ENCODE assay signal across 10 cellular contexts in genomic region chr16:52545157-52545543, GRCh38. TPM values are rescaled to one million over a fixed set of nuclear protein-coding genes. Genes with fewer than 3 reads are reported as not detected.
DNase-seq lines count a peak whose midpoint lies in the region; ATAC-seq and TF ChIP-seq lines count a peak whose summit lies in the region.
"Had no signal": no experiment of that assay in that cellular context is flagged by ENCODE, and none has a peak within 500 bp of the region (broad histone marks: within the 10 kb centered on the region; RNA-seq: fewer than 3 reads in every experiment).

No MANE protein-coding gene starts in this region.

- intact Hi-C loops in prostate gland (cut with DNase I) = no loop called here
- intact Hi-C loops in activated CD4-positive, alpha-beta T cell treated with anti-CD3 and anti-CD28 coated beads, Interleukin-2, amount 10 ng/mL, durations not matched to agents 24 days and 14 days (cut with micrococcal nuclease) = no loop called here
- intact Hi-C loops in posterior cingulate gyrus (cut with DNase I) = loop anchor here (10.0 kb wide), 1 partner anchor 80 kb away; no protein-coding TSS in a partner anchor

- no peak for ATAC-seq in GM18519 (IDR thresholded peaks at IDR 0.05; ENCODE audit: low FRiP score, unreplicated experiment)

- H3K4me3 Mint-ChIP-seq in activated CD4-positive, alpha-beta T cell treated with anti-CD3 and anti-CD28 coated beads, Interleukin-2, amount 10 ng/mL, durations not matched to agents 24 days and 14 days = no peak overlapping the region

- no peaks in the 10 kb centered on the region for H3K9me3 Mint-ChIP-seq in activated CD4-positive, alpha-beta T cell treated with anti-CD3 and anti-CD28 coated beads, Interleukin-2, amount 10 ng/mL, durations not matched to agents 24 days and 14 days

- H3K4me3 ChIP-seq in NT2/D1 (ENCODE audit: insufficient read length, low read depth) (peak overlapping the region; percentile 77), prostate gland (peak overlapping the region; percentile 34 to 49), brain microvascular endothelial cell (ENCODE audit: low read depth, low read length) (no peak overlapping the region)
- H3K4me3 ChIP-seq: SK-N-MC had no signal

- H3K27ac Mint-ChIP-seq in activated CD4-positive, alpha-beta T cell treated with anti-CD3 and anti-CD28 coated beads, Interleukin-2, amount 10 ng/mL, durations not matched to agents 24 days and 14 days = no peak overlapping the region

- no peak for TF ChIP-seq CTCF in prostate gland (IDR thresholded peaks at IDR 0.05)
- TF ChIP-seq CTCF in brain microvascular endothelial cell (IDR thresholded peaks at IDR 0.05; ENCODE audit: low read depth, low read length, missing control alignments) = no peak

- no peaks in the 10 kb centered on the region for H3K36me3 Mint-ChIP-seq in activated CD4-positive, alpha-beta T cell treated with anti-CD3 and anti-CD28 coated beads, Interleukin-2, amount 10 ng/mL, durations not matched to agents 24 days and 14 days (ENCODE audit: low read depth)

- peak overlapping the region; percentile 84 for H3K9ac ChIP-seq in NT2/D1 (ENCODE audit: insufficient read length, low read depth)

- peak; percentile 28 for DNase-seq in D341Med (ENCODE audit: low spot score)
- no peak for DNase-seq in NT2/D1 (ENCODE audit: low read depth, low spot score)
- DNase-seq in inferior parietal cortex (ENCODE audit: extremely low spot score) = peak; percentile 17
- DNase-seq in prostate gland (ENCODE audit: low spot score) = no peak
- DNase-seq in activated CD4-positive, alpha-beta T cell treated with anti-CD3 and anti-CD28 coated beads, Interleukin-2, amount 10 ng/mL, durations not matched to agents 24 days and 14 days = no peak
- DNase-seq in posterior cingulate gyrus = no peak
- DNase-seq in brain microvascular endothelial cell = no peak

- no peak for TF ChIP-seq POLR2A in prostate gland (IDR thresholded peaks at IDR 0.05)

- H3K4me1 ChIP-seq in NT2/D1 (ENCODE audit: insufficient read depth, insufficient read length) (peaks cover 5% of the 10 kb centered on the region), prostate gland (replicated peaks) (no peaks in the 10 kb centered on the region)

- H3K36me3 ChIP-seq in NT2/D1 (ENCODE audit: insufficient read depth, insufficient read length, low read length) = no peaks in the 10 kb centered on the region
- no peaks in the 10 kb centered on the region for H3K36me3 ChIP-seq in prostate gland
- no peaks in the 10 kb centered on the region for H3K36me3 ChIP-seq in brain microvascular endothelial cell (replicated peaks)
- H3K36me3 ChIP-seq: neutrophil had no signal

- H3K9me3 ChIP-seq in NT2/D1 (ENCODE audit: insufficient read depth, low read length) (no peaks in the 10 kb centered on the region), prostate gland (no peaks in the 10 kb centered on the region)
- H3K9me3 ChIP-seq: neutrophil had no signal

- 7% methylated on average over 15 of the region's 15 CpGs for WGBS in prostate gland

- H3K27me3 Mint-ChIP-seq in activated CD4-positive, alpha-beta T cell treated with anti-CD3 and anti-CD28 coated beads, Interleukin-2, amount 10 ng/mL, durations not matched to agents 24 days and 14 days = peaks cover 39% of the 10 kb centered on the region

- in situ Hi-C loops in brain microvascular endothelial cell (cut with HindIII; ENCODE audit: low pct_ligation_motif_present, low sequenced_read_pairs) = no loop called here

- H3K27ac ChIP-seq in prostate gland (no peak overlapping the region), brain microvascular endothelial cell (no peak overlapping the region)
- H3K27ac ChIP-seq: neutrophil, SK-N-MC had no signal

- H3K27me3 ChIP-seq in NT2/D1 (ENCODE audit: insufficient read depth, insufficient read length) = peaks cover 24% of the 10 kb centered on the region
- no peaks in the 10 kb centered on the region for H3K27me3 ChIP-seq in prostate gland (replicated peaks; ENCODE audit: insufficient read depth)
- H3K27me3 ChIP-seq in brain microvascular endothelial cell (replicated peaks) = peaks cover 25% of the 10 kb centered on the region

- H3K4me1 Mint-ChIP-seq in activated CD4-positive, alpha-beta T cell treated with anti-CD3 and anti-CD28 coated beads, Interleukin-2, amount 10 ng/mL, durations not matched to agents 24 days and 14 days = no peaks in the 10 kb centered on the region

RNA-seq across cellular contexts. Expression of gene TOX3, which starts 1.8 kb away (rescaled TPM):
- 1 to 10 TPM in 1 of 2 donors, under 1 TPM in 1; 0.57 to 1.7 TPM for total RNA-seq in prostate gland
- not detected in 2 replicates for total RNA-seq in activated CD4-positive, alpha-beta T cell treated with anti-CD3 and anti-CD28 coated beads, Interleukin-2, amount 10 ng/mL, durations not matched to agents 24 days and 14 days

Comparison
In these comparisons a context has a peak if more than half of its experiments do, and no peak if none do; other contexts are left out.
1. DNase-seq: peak in D341Med (single experiment) and inferior parietal cortex (single experiment); none in NT2/D1 (single experiment), prostate gland (single experiment), activated CD4-positive, alpha-beta T cell treated with anti-CD3 and anti-CD28 coated beads, Interleukin-2, amount 10 ng/mL, durations not matched to agents 24 days and 14 days (single experiment), posterior cingulate gyrus (0 of 10) and brain microvascular endothelial cell (single experiment).